ENCODE assay signal across 8 cellular contexts in the genomic region with DNA sequence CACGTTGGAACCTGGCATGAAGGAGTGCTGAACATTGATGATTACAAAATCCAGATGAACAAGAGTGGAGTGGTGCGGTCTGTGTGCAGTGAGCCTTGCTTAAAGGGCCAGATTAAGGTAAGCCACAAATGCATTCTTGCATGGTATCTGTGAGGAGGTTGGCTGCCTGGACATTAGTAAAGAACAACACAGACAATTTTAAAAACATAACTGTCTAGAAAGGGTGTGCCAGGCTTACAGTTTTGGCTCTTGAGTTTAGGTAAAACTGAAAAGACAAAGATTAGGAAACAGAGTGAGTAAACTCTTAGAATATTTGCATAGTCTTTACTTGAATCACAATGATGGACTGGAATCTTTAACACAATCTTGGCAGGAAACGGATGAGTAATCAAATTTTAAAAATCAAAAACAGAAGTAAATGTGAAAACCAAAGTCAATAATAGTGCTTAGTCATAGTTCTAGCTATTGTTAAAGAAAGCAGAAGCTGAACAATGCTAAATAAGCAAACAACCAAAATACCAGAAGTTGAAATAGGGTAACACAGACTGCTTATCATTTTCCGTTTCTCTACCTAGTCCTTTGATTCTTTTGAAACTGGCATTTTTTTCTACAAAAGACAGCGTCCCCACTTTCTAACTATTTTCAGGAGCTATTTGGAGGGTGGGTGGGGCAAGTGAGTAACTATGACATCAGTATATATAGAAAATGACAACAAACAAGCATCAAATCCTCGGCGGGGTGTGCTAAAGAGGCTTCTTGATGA.
A peak's percentile ranks its signal among the peaks of the same experiment; 100 is the strongest.
DNase-seq lines count a peak whose midpoint lies in the region; ATAC-seq, FAIRE-seq and TF ChIP-seq lines count a peak whose summit lies in the region.

No MANE protein-coding gene starts in this region.

- POLR2A ChIA-PET in H1 (lab: Charles Lee; ENCODE audit: partially characterized antibody) = no interaction called here

- no peak overlapping the region for H2BK12ac ChIP-seq in H1 (ENCODE audit: low read depth, low read length)

- no peak for TF ChIP-seq RAD21 in H1 (IDR thresholded peaks at IDR 0.05 in 1 of 2, conservative IDR thresholded peaks at IDR 0.05 in 1 of 2; ENCODE audit: low read depth in 2 of 2, low read length in 2 of 2)

- no peak overlapping the region for H2BK5ac ChIP-seq in H1 (ENCODE audit: low read depth, low read length)

- intact Hi-C loops in head of caudate nucleus (cut with DNase I) = no loop called here
- intact Hi-C loops in kidney (cut with DNase I) = no loop called here

- H3K4ac ChIP-seq in H1 (replicated peaks; ENCODE audit: insufficient read length, low read depth, low read length) = no peak overlapping the region

- H3K79me1 ChIP-seq in H1 (ENCODE audit: low read depth, low read length) = no peaks in the 10 kb centered on the region

- no peak overlapping the region for H2BK20ac ChIP-seq in H1 (ENCODE audit: low read length)

- DNase-seq in H54 (ENCODE audit: insufficient read length, low spot score) (peak; percentile 10), NB4 (ENCODE audit: low read depth) (peak; percentile 67), H1 (ENCODE audit: low read depth in 1 of 2, low spot score in 2 of 2) (no peak), head of caudate nucleus (no peak), middle frontal gyrus (ENCODE audit: extremely low spot score, low spot score) (no peak), suprapubic skin (ENCODE audit: low spot score in 2 of 2) (no peak), kidney (no peak)

- WGBS in H1 (ENCODE audit: extremely low coverage in 1 of 2, insufficient coverage in 1 of 2, insufficient read length in 1 of 2, insufficient replicate concordance in 2 of 2, low coverage in 1 of 2, low lambda C conversion rate in 2 of 2, missing lambda C conversion rate in 1 of 2), 2 experiments = 89% methylated on average over 7 of the region's 7 CpGs; no CpG with 5 or more reads in 1 of the 2 experiments
- WGBS in suprapubic skin = 39% methylated on average over 7 of the region's 7 CpGs

- H3K18ac ChIP-seq in H1 (ENCODE audit: extremely low read depth, low read length) = no peak overlapping the region

- H4K8ac ChIP-seq in H1 (ENCODE audit: extremely low read depth, insufficient read depth, low read length) = no peak overlapping the region

- no peak overlapping the region for H3K9ac ChIP-seq in H1 (replicated peaks in 1 of 4; ENCODE audit: extremely low read depth in 1 of 4, low read depth in 3 of 4, low read length in 3 of 4)
- no peak overlapping the region for H3K9ac ChIP-seq in kidney (ENCODE audit: low read length in 2 of 2)

- H2AK5ac ChIP-seq in H1 (ENCODE audit: low read depth, low read length) = peak overlapping the region; percentile 58; the same call in 1 of the 2 replicates

- H3K23ac ChIP-seq in H1 (ENCODE audit: insufficient read length) = no peak overlapping the region

- H3K23me2 ChIP-seq in H1 (ENCODE audit: low read depth, low read length) = no peaks in the 10 kb centered on the region

- TF ChIP-seq CTCF in NB4 (IDR thresholded peaks at IDR 0.05; ENCODE audit: low read depth, low read length) (no peak), H1 (IDR thresholded peaks at IDR 0.05; ENCODE audit: control extremely low read depth in 1 of 3, insufficient read depth in 1 of 3, low read depth in 1 of 3, low read length in 3 of 3) (no peak), suprapubic skin (IDR thresholded peaks at IDR 0.05) (no peak), kidney (IDR thresholded peaks at IDR 0.05; ENCODE audit: borderline replicate concordance, extremely low read depth, insufficient read depth) (no peak)

- H3K27me3 ChIP-seq in H1 (replicated peaks in 1 of 4; ENCODE audit: control insufficient read depth in 3 of 4, extremely low read depth in 1 of 4, insufficient read depth in 3 of 4, low read length in 3 of 4) (no peaks in the 10 kb centered on the region), suprapubic skin (no peaks in the 10 kb centered on the region)

- H4K5ac ChIP-seq in H1 (ENCODE audit: insufficient read length, low read depth, low read length) = no peak overlapping the region

- FAIRE-seq in H54 (lab: Jason Lieb, UNC) (peak; percentile 55), H1 (lab: Jason Lieb, UNC) (no peak), kidney (lab: Jason Lieb, UNC) (no peak)

- H2AFZ ChIP-seq in H1 (ENCODE audit: low read length) = no peak overlapping the region

- H2BK15ac ChIP-seq in H1 (ENCODE audit: low read length) = no peak overlapping the region

- H3K79me2 ChIP-seq in H1 (ENCODE audit: control insufficient read depth in 1 of 2, insufficient read depth in 2 of 2, low read length in 2 of 2) = no peaks in the 10 kb centered on the region

- H3K4me2 ChIP-seq in H1 (ENCODE audit: insufficient read depth in 1 of 2, low read depth in 2 of 2, low read length in 2 of 2) = no peak overlapping the region

- H2BK120ac ChIP-seq in H1 (replicated peaks; ENCODE audit: low read depth, low read length) = no peak overlapping the region

- no peak overlapping the region for H3K27ac ChIP-seq in H1 (ENCODE audit: low read depth, low read length)
- H3K27ac ChIP-seq in suprapubic skin = no peak overlapping the region
- no peak overlapping the region for H3K27ac ChIP-seq in kidney (ENCODE audit: low read depth in 2 of 2, low read length in 2 of 2)

- H3K36me3 ChIP-seq in H1 (ENCODE audit: control insufficient read depth in 2 of 4, insufficient read depth in 4 of 4, low read length in 3 of 4) = no peaks in the 10 kb centered on the region
- no peaks in the 10 kb centered on the region for H3K36me3 ChIP-seq in suprapubic skin
- no peaks in the 10 kb centered on the region for H3K36me3 ChIP-seq in kidney (ENCODE audit: control insufficient read depth in 1 of 2, insufficient read depth in 2 of 2, low read length in 2 of 2)

- CTCF ChIA-PET in H1 (lab: Charles Lee; ENCODE audit: partially characterized antibody) = interaction anchor here (1.5 kb wide), 1 partner anchor 9 kb away, joined by 4 read pairs; no protein-coding TSS in a partner anchor

- no peak overlapping the region for H3K14ac ChIP-seq in H1 (ENCODE audit: insufficient read length)

- no peaks in the 10 kb centered on the region for H3K9me3 ChIP-seq in H1 (ENCODE audit: insufficient read depth in 2 of 2, low read depth in 1 of 2, low read length in 1 of 2)
- H3K9me3 ChIP-seq in suprapubic skin = no peaks in the 10 kb centered on the region
- no peaks in the 10 kb centered on the region for H3K9me3 ChIP-seq in kidney (ENCODE audit: control insufficient read depth in 1 of 2, low read length in 2 of 2)

- peak; percentile 80 for ATAC-seq in GM18505 (IDR thresholded peaks at IDR 0.05; ENCODE audit: unreplicated experiment)

- H4K20me1 ChIP-seq in H1 (replicated peaks in 1 of 2; ENCODE audit: control insufficient read depth in 1 of 2, insufficient read depth in 2 of 2, low read length in 2 of 2) = no peaks in the 10 kb centered on the region

- peaks cover 0 to 10% (median 4%) of the 10 kb centered on the region in 4 experiments; a peak in 4 of 7 replicates for H3K4me1 ChIP-seq in H1 (replicated peaks in 1 of 4; ENCODE audit: control insufficient read depth in 3 of 4, insufficient read depth in 4 of 4, low read length in 3 of 4)
- H3K4me1 ChIP-seq in suprapubic skin = peaks cover 4% of the 10 kb centered on the region
- H3K4me1 ChIP-seq in kidney (ENCODE audit: control insufficient read depth in 1 of 2, insufficient read depth in 1 of 2, low read depth in 1 of 2, low read length in 2 of 2) = no peaks in the 10 kb centered on the region

- TF ChIP-seq POLR2A in GM18505 (IDR thresholded peaks at IDR 0.05; ENCODE audit: borderline replicate concordance, extremely low read depth, insufficient read depth, insufficient read length) (no peak), H54 (IDR thresholded peaks at IDR 0.05; ENCODE audit: low read depth, low read length) (no peak), NB4 (IDR thresholded peaks at IDR 0.05; ENCODE audit: extremely low read depth, insufficient read length) (no peak), H1 (IDR thresholded peaks at IDR 0.05; ENCODE audit: control extremely low read depth in 1 of 2, low read depth in 2 of 2, low read length in 2 of 2) (no peak), suprapubic skin (IDR thresholded peaks at IDR 0.05) (no peak)

- H3K4me3 ChIP-seq in NB4 (ENCODE audit: low read depth, low read length) = no peak overlapping the region
- H3K4me3 ChIP-seq in H1 (ENCODE audit: extremely low read depth in 1 of 4, insufficient read depth in 2 of 4, low read depth in 3 of 4, low read length in 4 of 4) = no peak overlapping the region
- H3K4me3 ChIP-seq in suprapubic skin = no peak overlapping the region
- H3K4me3 ChIP-seq in kidney (ENCODE audit: low read length in 2 of 2) = no peak overlapping the region

- no peak overlapping the region for H4K91ac ChIP-seq in H1 (replicated peaks; ENCODE audit: insufficient read length, low read length)

- no peak overlapping the region for H3K56ac ChIP-seq in H1 (replicated peaks; ENCODE audit: insufficient read length, low read depth, low read length)

- TF ChIP-seq EP300 in H1 (IDR thresholded peaks at IDR 0.05; ENCODE audit: borderline replicate concordance in 1 of 2, low read depth in 2 of 2, low read length in 2 of 2) (no peak), suprapubic skin (IDR thresholded peaks at IDR 0.05) (no peak)

TF ChIP-seq in H1, 55 proteins besides CTCF, POLR2A, EP300 and RAD21:
- TF ChIP-seq SIN3A (conservative IDR thresholded peaks at IDR 0.05 in 1 of 2, IDR thresholded peaks at IDR 0.05 in 1 of 2; ENCODE audit: low read depth in 1 of 2, low read length in 2 of 2) (no peak), CREB1 (IDR thresholded peaks at IDR 0.05) (no peak), SIX5 (IDR thresholded peaks at IDR 0.05; ENCODE audit: low read depth, low read length) (no peak), RBBP5 (IDR thresholded peaks at IDR 0.05; ENCODE audit: borderline replicate concordance, low read depth, low read length) (no peak), ASH2L (IDR thresholded peaks at IDR 0.05; ENCODE audit: low read length) (no peak)

Comparison
In these comparisons a context has a peak if more than half of its experiments do, and no peak if none do; other contexts are left out.
1. DNase-seq: peak in H54 (single experiment) and NB4 (single experiment); none in H1 (0 of 2), head of caudate nucleus (0 of 42), middle frontal gyrus (single experiment), suprapubic skin (0 of 2) and kidney (single experiment).